Comparison of ENCODE assay signal across 37 cellular contexts in genomic region chrX:16459008-16459407, GRCh38.
"Had no signal": no experiment of that assay in that cellular context is flagged by ENCODE, and none has a peak within 500 bp of the region (broad histone marks: within the 10 kb centered on the region; RNA-seq: fewer than 3 reads in every experiment).

No MANE protein-coding gene starts in this region.

- H3K36me3 Mint-ChIP-seq: activated CD8-positive, alpha-beta memory T cell treated with anti-CD3 and anti-CD28 coated beads, Interleukin-2, amount 10 ng/mL, durations not matched to agents 7 days and 5 days; activated naive CD4-positive, alpha-beta T cell treated with anti-CD3 and anti-CD28 coated beads, Interleukin-2, amount 10 ng/mL, durations not matched to agents 7 days and 5 days; activated naive CD4-positive, alpha-beta T cell treated with anti-CD3 and anti-CD28 coated beads, Interleukin-2, amount 50 U/mL, for 24 hours; activated naive CD8-positive, alpha-beta T cell; activated naive CD8-positive, alpha-beta T cell treated with anti-CD3 and anti-CD28 coated beads, Interleukin-2, amount 10 ng/mL, durations not matched to agents 7 days and 5 days; brain had no signal

- H3K27me3 Mint-ChIP-seq: activated CD4-positive, alpha-beta memory T cell treated with anti-CD3 and anti-CD28 coated beads, Interleukin-2, amount 10 ng/mL, durations not matched to agents 7 days and 5 days; activated CD4-positive, alpha-beta T cell treated with anti-CD3 and anti-CD28 coated beads for 36 hours; activated CD4-positive, alpha-beta T cell treated with anti-CD3 and anti-CD28 coated beads, Interleukin-2, amount 10 ng/mL, durations not matched to agents 7 days and 5 days; activated CD8-positive, alpha-beta memory T cell treated with anti-CD3 and anti-CD28 coated beads, Interleukin-2, amount 10 ng/mL, durations not matched to agents 7 days and 5 days; activated naive CD4-positive, alpha-beta T cell treated with anti-CD3 and anti-CD28 coated beads, Interleukin-2, amount 50 U/mL, for 24 hours; activated naive CD8-positive, alpha-beta T cell; activated naive CD8-positive, alpha-beta T cell treated with anti-CD3 and anti-CD28 coated beads, Interleukin-2, amount 10 ng/mL, durations not matched to agents 7 days and 5 days; activated naive CD8-positive, alpha-beta T cell treated with anti-CD3 and anti-CD28 coated beads, Interleukin-2, amount 50 U/mL, for 24 hours; brain had no signal

- H3K27me3 ChIP-seq: cardiac muscle cell had no signal

- ATAC-seq: activated CD4-positive, alpha-beta T cell treated with anti-CD3 and anti-CD28 coated beads for 36 hours; activated CD4-positive, CD25-positive, alpha-beta regulatory T cell treated with anti-CD3 and anti-CD28 coated beads, Interleukin-2, amount 50 U/mL, for 24 hours; activated CD8-positive, alpha-beta memory T cell treated with anti-CD3 and anti-CD28 coated beads, Interleukin-2, amount 10 ng/mL, durations not matched to agents 7 days and 5 days; activated CD8-positive, alpha-beta T cell treated with anti-CD3 and anti-CD28 coated beads, Interleukin-2, amount 10 ng/mL, durations not matched to agents 7 days and 5 days; activated naive CD8-positive, alpha-beta T cell treated with anti-CD3 and anti-CD28 coated beads, Interleukin-2, amount 50 U/mL, for 24 hours; WTC11 had no signal

- H3K27ac Mint-ChIP-seq: activated CD4-positive, alpha-beta memory T cell treated with anti-CD3 and anti-CD28 coated beads, Interleukin-2, amount 10 ng/mL, durations not matched to agents 7 days and 5 days; activated CD4-positive, alpha-beta T cell treated with anti-CD3 and anti-CD28 coated beads for 36 hours; activated CD4-positive, alpha-beta T cell treated with anti-CD3 and anti-CD28 coated beads, Interleukin-2, amount 10 ng/mL, durations not matched to agents 7 days and 5 days; activated CD8-positive, alpha-beta memory T cell treated with anti-CD3 and anti-CD28 coated beads, Interleukin-2, amount 10 ng/mL, durations not matched to agents 7 days and 5 days; activated CD8-positive, alpha-beta T cell treated with anti-CD3 and anti-CD28 coated beads, Interleukin-2, amount 10 ng/mL, durations not matched to agents 7 days and 5 days; activated naive CD4-positive, alpha-beta T cell treated with anti-CD3 and anti-CD28 coated beads, Interleukin-2, amount 10 ng/mL, durations not matched to agents 7 days and 5 days; activated naive CD4-positive, alpha-beta T cell treated with anti-CD3 and anti-CD28 coated beads, Interleukin-2, amount 50 U/mL, for 24 hours; activated naive CD8-positive, alpha-beta T cell; activated naive CD8-positive, alpha-beta T cell treated with anti-CD3 and anti-CD28 coated beads, Interleukin-2, amount 10 ng/mL, durations not matched to agents 7 days and 5 days; activated naive CD8-positive, alpha-beta T cell treated with anti-CD3 and anti-CD28 coated beads, Interleukin-2, amount 50 U/mL, for 24 hours; activated T-cell treated with anti-CD3 and anti-CD28 coated beads, Interleukin-2, amount 50 U/mL, for 24 hours; activated T-helper 2 cell treated with anti-CD3 and anti-CD28 coated beads, Interferon-gamma antibody, Interleukin-2, Interleukin-4, amounts not matched to agents 10 μg/mL and 5 μg/mL and 100 μg/mL, durations not matched to agents 14 hours and 24 hours and 36 hours; brain; T-helper 1 cell treated with Interleukin-12 subunit alpha and Interleukin-12 subunit beta and Interleukin-4 antibody, amounts not matched to agents 30 μg/mL and 1 μg/mL, for 36 hours; T-helper 2 cell treated with Interferon-gamma antibody and Interleukin-4, amounts not matched to agents 5 μg/mL and 100 μg/mL, for 36 hours; WTC11 had no signal

- H3K4me1 Mint-ChIP-seq: activated CD4-positive, alpha-beta memory T cell treated with anti-CD3 and anti-CD28 coated beads, Interleukin-2, amount 10 ng/mL, durations not matched to agents 7 days and 5 days; activated CD4-positive, alpha-beta T cell treated with anti-CD3 and anti-CD28 coated beads for 36 hours; activated CD4-positive, alpha-beta T cell treated with anti-CD3 and anti-CD28 coated beads, Interleukin-2, amount 10 ng/mL, durations not matched to agents 7 days and 5 days; activated CD8-positive, alpha-beta memory T cell treated with anti-CD3 and anti-CD28 coated beads, Interleukin-2, amount 10 ng/mL, durations not matched to agents 7 days and 5 days; activated naive CD4-positive, alpha-beta T cell treated with anti-CD3 and anti-CD28 coated beads, Interleukin-2, amount 10 ng/mL, durations not matched to agents 7 days and 5 days; activated naive CD4-positive, alpha-beta T cell treated with anti-CD3 and anti-CD28 coated beads, Interleukin-2, amount 50 U/mL, for 24 hours; activated naive CD8-positive, alpha-beta T cell treated with anti-CD3 and anti-CD28 coated beads, Interleukin-2, amount 10 ng/mL, durations not matched to agents 7 days and 5 days; activated naive CD8-positive, alpha-beta T cell treated with anti-CD3 and anti-CD28 coated beads, Interleukin-2, amount 50 U/mL, for 24 hours; central memory CD8-positive, alpha-beta T cell had no signal

- DNase-seq: activated CD4-positive, alpha-beta memory T cell treated with anti-CD3 and anti-CD28 coated beads, Interleukin-2, amount 10 ng/mL, durations not matched to agents 7 days and 5 days; activated CD4-positive, alpha-beta T cell treated with anti-CD3 and anti-CD28 coated beads for 1 hour; activated CD4-positive, alpha-beta T cell treated with anti-CD3 and anti-CD28 coated beads for 36 hours; activated CD4-positive, alpha-beta T cell treated with anti-CD3 and anti-CD28 coated beads for 48 hours; activated CD4-positive, alpha-beta T cell treated with anti-CD3 and anti-CD28 coated beads, Interleukin-2, amount 10 ng/mL, durations not matched to agents 7 days and 5 days; activated CD4-positive, alpha-beta T cell treated with anti-CD3 and anti-CD28 coated beads, Interleukin-2, amount 50 U/mL, for 48 hours; activated CD4-positive, CD25-positive, alpha-beta regulatory T cell; activated CD8-positive, alpha-beta memory T cell treated with anti-CD3 and anti-CD28 coated beads for 24 hours; activated CD8-positive, alpha-beta memory T cell treated with anti-CD3 and anti-CD28 coated beads, Interleukin-2, amount 10 ng/mL, durations not matched to agents 7 days and 5 days; activated CD8-positive, alpha-beta memory T cell treated with anti-CD3 and anti-CD28 coated beads, Interleukin-2, amount 50 U/mL, for 48 hours; activated CD8-positive, alpha-beta T cell treated with anti-CD3 and anti-CD28 coated beads, Interleukin-2, amount 10 ng/mL, durations not matched to agents 7 days and 5 days; activated effector memory CD4-positive, alpha-beta T cell treated with Interleukin-2 at 50 U/mL for 16 hours; activated gamma-delta T cell; activated naive CD4-positive, alpha-beta T cell treated with anti-CD3 and anti-CD28 coated beads, Interleukin-2, amount 10 ng/mL, durations not matched to agents 7 days and 5 days; activated naive CD4-positive, alpha-beta T cell treated with Interleukin-2 at 50 U/mL for 16 hours; activated naive CD8-positive, alpha-beta T cell treated with anti-CD3 and anti-CD28 coated beads, Interleukin-2, amount 10 ng/mL, durations not matched to agents 7 days and 5 days; activated naive CD8-positive, alpha-beta T cell treated with anti-CD3 and anti-CD28 coated beads, Interleukin-2, amount 50 U/mL, for 24 hours; activated T-cell treated with anti-CD3 and anti-CD28 coated beads, Interleukin-2, amount 50 U/mL, for 24 hours; activated T-cell treated with anti-CD3 and anti-CD28 coated beads, Interleukin-2, amount 50 U/mL, for 48 hours; amygdala; aorta; caudate nucleus; cerebellar nuclear complex; T-helper 1 cell; T-helper 2 cell; T-helper 9 cell; WERI-Rb-1 had no signal

- H3K4me3 ChIP-seq: cardiac muscle cell had no signal

- H3K4me3 Mint-ChIP-seq: activated CD4-positive, alpha-beta memory T cell treated with anti-CD3 and anti-CD28 coated beads, Interleukin-2, amount 10 ng/mL, durations not matched to agents 7 days and 5 days; activated CD4-positive, alpha-beta T cell treated with anti-CD3 and anti-CD28 coated beads for 36 hours; activated CD4-positive, alpha-beta T cell treated with anti-CD3 and anti-CD28 coated beads, Interleukin-2, amount 10 ng/mL, durations not matched to agents 7 days and 5 days; activated CD8-positive, alpha-beta memory T cell treated with anti-CD3 and anti-CD28 coated beads, Interleukin-2, amount 10 ng/mL, durations not matched to agents 7 days and 5 days; activated CD8-positive, alpha-beta T cell treated with anti-CD3 and anti-CD28 coated beads, Interleukin-2, amount 10 ng/mL, durations not matched to agents 7 days and 5 days; activated naive CD4-positive, alpha-beta T cell treated with anti-CD3 and anti-CD28 coated beads, Interleukin-2, amount 10 ng/mL, durations not matched to agents 7 days and 5 days; activated naive CD4-positive, alpha-beta T cell treated with anti-CD3 and anti-CD28 coated beads, Interleukin-2, amount 50 U/mL, for 24 hours; activated naive CD8-positive, alpha-beta T cell; activated naive CD8-positive, alpha-beta T cell treated with anti-CD3 and anti-CD28 coated beads, Interleukin-2, amount 10 ng/mL, durations not matched to agents 7 days and 5 days; activated naive CD8-positive, alpha-beta T cell treated with anti-CD3 and anti-CD28 coated beads, Interleukin-2, amount 50 U/mL, for 24 hours; activated T-cell treated with anti-CD3 and anti-CD28 coated beads, Interleukin-2, amount 50 U/mL, for 24 hours; brain; central memory CD8-positive, alpha-beta T cell; T-helper 1 cell treated with Interleukin-12 subunit alpha and Interleukin-12 subunit beta and Interleukin-4 antibody, amounts not matched to agents 30 μg/mL and 1 μg/mL, for 36 hours; T-helper 2 cell treated with Interferon-gamma antibody and Interleukin-4, amounts not matched to agents 5 μg/mL and 100 μg/mL, for 36 hours; WTC11 had no signal

- H3K36me3 ChIP-seq: cardiac muscle cell, WERI-Rb-1 had no signal

- H3K27ac ChIP-seq: cardiac muscle cell, WERI-Rb-1 had no signal

- H3K9me3 Mint-ChIP-seq: activated CD4-positive, alpha-beta memory T cell treated with anti-CD3 and anti-CD28 coated beads, Interleukin-2, amount 10 ng/mL, durations not matched to agents 7 days and 5 days; activated CD4-positive, alpha-beta T cell treated with anti-CD3 and anti-CD28 coated beads, Interleukin-2, amount 10 ng/mL, durations not matched to agents 7 days and 5 days; activated naive CD4-positive, alpha-beta T cell treated with anti-CD3 and anti-CD28 coated beads, Interleukin-2, amount 10 ng/mL, durations not matched to agents 7 days and 5 days; activated naive CD4-positive, alpha-beta T cell treated with anti-CD3 and anti-CD28 coated beads, Interleukin-2, amount 50 U/mL, for 24 hours; activated naive CD8-positive, alpha-beta T cell treated with anti-CD3 and anti-CD28 coated beads, Interleukin-2, amount 10 ng/mL, durations not matched to agents 7 days and 5 days; activated naive CD8-positive, alpha-beta T cell treated with anti-CD3 and anti-CD28 coated beads, Interleukin-2, amount 50 U/mL, for 24 hours; activated T-cell treated with anti-CD3 and anti-CD28 coated beads, Interleukin-2, amount 50 U/mL, for 24 hours; activated T-helper 2 cell treated with anti-CD3 and anti-CD28 coated beads, Interferon-gamma antibody, Interleukin-2, Interleukin-4, amounts not matched to agents 10 μg/mL and 5 μg/mL and 100 μg/mL, durations not matched to agents 14 hours and 24 hours and 36 hours; central memory CD8-positive, alpha-beta T cell; T-helper 1 cell treated with Interleukin-12 subunit alpha and Interleukin-12 subunit beta and Interleukin-4 antibody, amounts not matched to agents 30 μg/mL and 1 μg/mL, for 36 hours; T-helper 2 cell treated with Interferon-gamma antibody and Interleukin-4, amounts not matched to agents 5 μg/mL and 100 μg/mL, for 36 hours; WTC11 had no signal
